Comparison of ENCODE assay signal across 11 cellular contexts in the genomic region with DNA sequence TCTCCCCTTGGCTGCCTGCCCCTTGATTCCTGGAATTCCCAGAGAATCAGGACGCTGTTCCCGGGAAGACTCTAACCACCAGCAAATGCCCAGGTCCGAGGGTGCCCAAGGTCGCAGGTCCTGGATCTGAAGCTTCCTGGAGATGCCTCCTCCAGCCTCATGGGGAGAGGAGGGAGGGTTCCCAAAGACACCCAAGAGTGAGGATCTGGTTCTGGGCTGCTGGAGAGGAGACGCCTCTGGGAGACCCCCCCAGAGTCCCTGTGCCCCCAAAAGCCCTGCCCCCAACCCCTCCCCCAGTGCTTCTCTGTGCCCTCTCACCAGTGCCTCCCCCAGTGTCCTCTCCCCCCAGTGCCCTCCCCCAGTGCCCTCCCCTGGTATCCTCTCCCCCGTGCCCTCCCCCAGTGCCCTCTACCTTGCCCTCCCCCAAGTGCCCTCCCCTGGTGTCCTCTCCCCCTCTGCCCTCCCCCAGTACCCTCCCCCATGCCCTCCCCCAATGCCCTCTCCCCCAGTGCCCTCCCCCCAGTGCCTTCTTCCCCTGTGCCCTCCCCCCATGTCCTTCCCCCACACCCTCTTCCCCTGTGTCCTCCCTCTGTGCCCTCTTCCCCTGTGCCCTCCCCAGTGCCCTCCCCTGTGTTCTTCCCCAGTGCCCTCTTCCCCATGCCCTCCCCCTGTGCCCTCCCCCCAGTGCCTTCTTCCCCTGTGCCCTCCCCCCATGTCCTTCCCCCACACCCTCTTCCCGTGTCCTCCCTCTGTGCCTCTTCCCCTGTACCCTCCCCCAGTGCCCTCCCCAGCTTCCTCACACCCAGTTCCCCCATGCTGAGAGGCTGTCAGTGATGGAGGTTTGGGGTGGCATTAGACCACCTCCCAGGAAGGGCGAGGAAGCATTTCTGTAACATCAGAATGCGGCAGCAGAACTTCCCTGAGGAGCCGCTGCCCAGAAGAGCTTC. TPM values are rescaled to one million over a fixed set of nuclear protein-coding genes. Genes with fewer than 3 reads are reported as not detected.
DNase-seq lines count a peak whose midpoint lies in the region; ATAC-seq and TF ChIP-seq lines count a peak whose summit lies in the region.
"Had no signal": no experiment of that assay in that cellular context is flagged by ENCODE, and none has a peak within 500 bp of the region (broad histone marks: within the 10 kb centered on the region; RNA-seq: fewer than 3 reads in every experiment).

No MANE protein-coding gene starts in this region.

- H3K36me3 Mint-ChIP-seq in immature natural killer cell = no peaks in the 10 kb centered on the region
- H3K36me3 Mint-ChIP-seq: stimulated activated naive B cell treated with anti-CD40 and anti-IgM and Interleukin-4, amounts not matched to agents 10 μg/mL and 1 μg/mL and 100 μg/mL, for 72 hours had no signal

- no peak overlapping the region for H3K4me3 Mint-ChIP-seq in immature natural killer cell
- H3K4me3 Mint-ChIP-seq: stimulated activated naive B cell treated with anti-CD40 and anti-IgM and Interleukin-4, amounts not matched to agents 10 μg/mL and 1 μg/mL and 100 μg/mL, for 72 hours had no signal

- no peak overlapping the region for H3K56ac ChIP-seq in IMR-90 (ENCODE audit: extremely low read depth, insufficient read depth, low read length)

- H2BK120ac ChIP-seq in IMR-90 (ENCODE audit: low read depth, low read length) (peak overlapping the region; percentile 92), mesenchymal stem cell (ENCODE audit: low read depth, low read length) (peak overlapping the region; percentile 77)

- intact Hi-C loops in IMR-90 (cut with micrococcal nuclease) = no loop called here
- intact Hi-C loops in mammary epithelial cell (cut with micrococcal nuclease) = loop anchor here (1.0 to 5.0 kb wide), 2 partner anchors 43 to 253 kb away; no protein-coding TSS in a partner anchor
- intact Hi-C loops in transverse colon (cut with DNase I; ENCODE audit: low total_unique reads) = no loop called here

- no peak for TF ChIP-seq RAD21 in IMR-90 (IDR thresholded peaks at IDR 0.05; ENCODE audit: low read length)

- H4K91ac ChIP-seq in IMR-90 (ENCODE audit: insufficient read depth, low read depth, low read length) = peak overlapping the region; percentile 90
- H4K91ac ChIP-seq in mesenchymal stem cell (ENCODE audit: low read length) = peak overlapping the region; percentile 96

- H4K8ac ChIP-seq in IMR-90 (ENCODE audit: low read depth in 2 of 2, low read length in 2 of 2) (peak overlapping the region; percentile 51 to 91; a peak in 3 of 4 replicates), mesenchymal stem cell (ENCODE audit: low read length) (peak overlapping the region; percentile 94)

- H2AK5ac ChIP-seq in IMR-90 (ENCODE audit: low read depth, low read length) = peak overlapping the region; percentile 70; the same call in 1 of the 2 replicates
- H2AK5ac ChIP-seq in mesenchymal stem cell (ENCODE audit: low read length, severe bottlenecking) = no peak overlapping the region

- no TSS peak for BruUV-seq in IMR-90 (replicated peaks; lab: Mats Ljungman, UMichigan)
- BruUV-seq in mammary epithelial cell (replicated peaks; lab: Mats Ljungman, UMichigan) = no TSS peak

- H2AFZ ChIP-seq in IMR-90 (replicated peaks; ENCODE audit: low read length, poor library complexity) (peak overlapping the region; percentile 96), mammary epithelial cell (ENCODE audit: low read depth, low read length) (peak overlapping the region; percentile 84), mesenchymal stem cell (ENCODE audit: low read depth, low read length) (peak overlapping the region; percentile 83)

- H3K79me1 ChIP-seq in IMR-90 (ENCODE audit: low read depth in 1 of 2, low read length in 2 of 2) (no peaks in the 10 kb centered on the region), mesenchymal stem cell (replicated peaks; ENCODE audit: low read length, poor library complexity, severe bottlenecking) (no peaks in the 10 kb centered on the region)

- WGBS in IMR-90 (ENCODE audit: extremely low coverage in 2 of 2, insufficient read length in 1 of 2), 2 experiments = no CpG with 5 or more reads among the region's 10 CpGs
- whole genome bisulfite sequencing in mammary epithelial cell (ENCODE audit: low coverage, missing lambda C conversion rate) = 26% methylated on average over 7 of the region's 10 CpGs
- 74% methylated on average over 6 of the region's 10 CpGs for WGBS in mesenchymal stem cell
- 44% methylated on average over 8 of the region's 10 CpGs; no CpG with 5 or more reads in 1 of the 2 donors for WGBS in transverse colon (ENCODE audit: low coverage in 1 of 2), 2 donors

- H3K9me3 ChIP-seq in IMR-90 (ENCODE audit: control insufficient read depth, insufficient read depth, low read length) (no peaks in the 10 kb centered on the region), mammary epithelial cell (replicated peaks; ENCODE audit: insufficient read depth, low read length) (no peaks in the 10 kb centered on the region), mesenchymal stem cell (ENCODE audit: control insufficient read depth, low read length) (no peaks in the 10 kb centered on the region), transverse colon (no peaks in the 10 kb centered on the region)

- no peak for TF ChIP-seq CTCF in IMR-90 (conservative IDR thresholded peaks at IDR 0.05; ENCODE audit: low read depth, low read length)
- TF ChIP-seq CTCF in mammary epithelial cell (conservative IDR thresholded peaks at IDR 0.05 in 1 of 2, IDR thresholded peaks at IDR 0.05 in 1 of 2; ENCODE audit: extremely low read depth in 1 of 2, insufficient read depth in 1 of 2, low read depth in 1 of 2, low read length in 2 of 2) = no peak
- TF ChIP-seq CTCF in transverse colon (IDR thresholded peaks at IDR 0.05) = no peak

- H3K9me3 Mint-ChIP-seq in immature natural killer cell = no peaks in the 10 kb centered on the region

- H3K36me3 ChIP-seq in IMR-90 (ENCODE audit: control insufficient read depth, insufficient read depth, low read length) (no peaks in the 10 kb centered on the region), mammary epithelial cell (ENCODE audit: insufficient read depth, low read length) (no peaks in the 10 kb centered on the region), mesenchymal stem cell (ENCODE audit: control insufficient read depth in 1 of 2, insufficient read depth in 2 of 2, low read depth in 1 of 2, low read length in 2 of 2) (peaks cover 0 to 3% of the 10 kb centered on the region in 2 experiments), transverse colon (no peaks in the 10 kb centered on the region)

- TF ChIP-seq EP300 in transverse colon (IDR thresholded peaks at IDR 0.05; ENCODE audit: low read depth) = no peak

- dilution Hi-C loops in IMR-90 (cut with HindIII; ENCODE audit: low sequenced_read_pairs, unreplicated experiment) (no loop called here), mammary epithelial cell (cut with HindIII; ENCODE audit: low sequenced_read_pairs) (loop anchor here (5.0 to 10.0 kb wide), 6 partner anchors 45 to 305 kb away; a partner anchor contains a TSS)

- peaks cover 2 to 4% (median 3%) of the 10 kb centered on the region in 3 donors for H3K27me3 Mint-ChIP-seq in immature natural killer cell (ENCODE audit: low read depth in 3 of 3)

- H3K18ac ChIP-seq in IMR-90 (ENCODE audit: low read depth, low read length) (peak overlapping the region; percentile 19; the same call in 1 of the 2 replicates), mesenchymal stem cell (ENCODE audit: low read depth in 1 of 2, low read length in 2 of 2) (peak overlapping the region; percentile 75 to 97)

- H3K9ac ChIP-seq in IMR-90 (ENCODE audit: low read depth, low read length) = no peak overlapping the region
- no peak overlapping the region for H3K9ac ChIP-seq in mammary epithelial cell (ENCODE audit: insufficient read depth, low read length)
- peak overlapping the region; percentile 76 for H3K9ac ChIP-seq in mesenchymal stem cell (ENCODE audit: low read length)

- in situ Hi-C loops in IMR-90 (cut with MboI; ENCODE audit: low sequenced_read_pairs) (no loop called here), mammary epithelial cell (cut with MboI; ENCODE audit: low sequenced_read_pairs in 2 of 2) (loop anchor here in 1 of 2 donors (10.0 kb wide), 1 partner anchor 95 kb away; no protein-coding TSS in a partner anchor), transverse colon (cut with MboI; ENCODE audit: low pct_ligation_motif_present in 1 of 4, low pct_unique_long_range_greater_than_20kb in 1 of 4, low sequenced_read_pairs in 3 of 4) (no loop called here)

- H3K4me2 ChIP-seq in IMR-90 (ENCODE audit: low read depth, low read length) (no peak overlapping the region), mammary epithelial cell (ENCODE audit: insufficient read depth, low read depth, low read length) (peak overlapping the region; percentile 91), mesenchymal stem cell (ENCODE audit: low read length, poor library complexity, severe bottlenecking) (peak overlapping the region; percentile 63)

- H3K23ac ChIP-seq in IMR-90 (ENCODE audit: low read depth, low read length) (no peak overlapping the region), mesenchymal stem cell (ENCODE audit: low read length in 2 of 2) (peak overlapping the region in 1 of 2 experiments; percentile 77)

- POLR2A ChIA-PET in IMR-90 (lab: Charles Lee; ENCODE audit: unreplicated experiment) = no interaction called here

- DNase-seq in IMR-90 (no peak), mammary epithelial cell (no peak), mesenchymal stem cell (no peak), transverse colon (no peak), NCI-H2196 treated with DMSO at 0.1 percent for 48 hours (lab: John Stamatoyannopoulos, UW; ENCODE audit: unreplicated experiment) (no peak), AG08396 (ENCODE audit: low spot score) (no peak), hepatic stellate cell (ENCODE audit: low spot score) (no peak), immature natural killer cell (no peak)
- DNase-seq: activated T-cell treated with anti-CD3 and anti-CD28 coated beads, Interleukin-2, amount 50 U/mL, for 1 hour; stimulated activated naive B cell treated with anti-CD40 and anti-IgM and Interleukin-4, amounts not matched to agents 10 μg/mL and 1 μg/mL and 100 μg/mL, for 72 hours had no signal

- no peak overlapping the region for H3K4me3 ChIP-seq in IMR-90 (ENCODE audit: insufficient read depth, low read depth, low read length)
- peak overlapping the region; percentile 6 to 39 (median 34) for H3K4me3 ChIP-seq in mammary epithelial cell (replicated peaks in 1 of 3; ENCODE audit: insufficient read depth in 1 of 3, low read depth in 2 of 3, low read length in 3 of 3)
- peak overlapping the region in 1 of 2 experiments; percentile 75 for H3K4me3 ChIP-seq in mesenchymal stem cell (ENCODE audit: insufficient read depth in 1 of 2, low read depth in 1 of 2, low read length in 2 of 2)
- peak overlapping the region in 3 of 4 donors; percentile 21 to 37 (median 25) for H3K4me3 ChIP-seq in transverse colon

- CTCF ChIA-PET in IMR-90 (lab: Yijun Ruan, JAX) = no interaction called here
- CTCF ChIA-PET in mammary epithelial cell (lab: Charles Lee; ENCODE audit: low non-redundant PET) = no interaction called here

- 0 out of 2 replicates have a peak overlapping the region, but pooled peaks have one; percentile 7 for H3K27ac ChIP-seq in IMR-90 (ENCODE audit: insufficient read depth, low read length)
- H3K27ac ChIP-seq in mammary epithelial cell (ENCODE audit: insufficient read depth, low read depth, low read length) = no peak overlapping the region
- H3K27ac ChIP-seq in mesenchymal stem cell (ENCODE audit: low read length, poor library complexity, severe bottlenecking) = peak overlapping the region; percentile 50
- H3K27ac ChIP-seq in transverse colon = peak overlapping the region; percentile 67 to 80 (median 74)

- H4K20me1 ChIP-seq in IMR-90 (ENCODE audit: insufficient read depth, low read length) = no peaks in the 10 kb centered on the region
- no peaks in the 10 kb centered on the region for H4K20me1 ChIP-seq in mammary epithelial cell (ENCODE audit: insufficient read depth, low read length)

- H4K5ac ChIP-seq in IMR-90 (ENCODE audit: low read depth, low read length) = peak overlapping the region; percentile 47; the same call in 1 of the 2 replicates

- H3K14ac ChIP-seq in IMR-90 (replicated peaks; ENCODE audit: low read depth, low read length) = peak overlapping the region; percentile 82; the same call in 1 of the 2 replicates
- H3K14ac ChIP-seq in mesenchymal stem cell (ENCODE audit: low read length in 2 of 2) = no peak overlapping the region

- H3K79me2 ChIP-seq in mammary epithelial cell (ENCODE audit: insufficient read depth, low read length) = no peaks in the 10 kb centered on the region

- H2AK9ac ChIP-seq in IMR-90 (replicated peaks; ENCODE audit: low read depth, low read length, poor library complexity) = peak overlapping the region; percentile 67

- TF ChIP-seq POLR2A in IMR-90 (IDR thresholded peaks at IDR 0.05; ENCODE audit: low read depth, low read length) = no peak
- no peak for TF ChIP-seq POLR2A in transverse colon (IDR thresholded peaks at IDR 0.05)

- H2BK20ac ChIP-seq in IMR-90 (ENCODE audit: low read depth, low read length) = peak overlapping the region; percentile 88

- no peak overlapping the region for H2BK5ac ChIP-seq in IMR-90 (ENCODE audit: low read depth, low read length, poor library complexity, severe bottlenecking)
- H2BK5ac ChIP-seq in mesenchymal stem cell (ENCODE audit: low read depth, low read length, poor library complexity, severe bottlenecking) = no peak overlapping the region

- ATAC-seq in IMR-90 (ENCODE audit: low read depth) = no peak
- ATAC-seq: stimulated activated naive B cell treated with anti-CD40 and anti-IgM and Interleukin-4, amounts not matched to agents 10 μg/mL and 1 μg/mL and 100 μg/mL, for 72 hours had no signal

- H2BK15ac ChIP-seq in IMR-90 (ENCODE audit: low read depth, low read length) (peak overlapping the region; percentile 58; the same call in 2 of the 3 replicates), mesenchymal stem cell (ENCODE audit: low read depth, poor library complexity, severe bottlenecking) (peak overlapping the region; percentile 67)

- H3K4ac ChIP-seq in IMR-90 (ENCODE audit: low read depth, low read length) (peak overlapping the region; percentile 83), mesenchymal stem cell (ENCODE audit: low read depth in 1 of 2, low read length in 2 of 2) (peak overlapping the region; percentile 65 to 74)

- H3K27me3 ChIP-seq in IMR-90 (ENCODE audit: control insufficient read depth, insufficient read depth, low read length) = peaks cover 4% of the 10 kb centered on the region
- no peaks in the 10 kb centered on the region for H3K27me3 ChIP-seq in mammary epithelial cell (ENCODE audit: insufficient read depth, low read length)
- H3K27me3 ChIP-seq in mesenchymal stem cell (ENCODE audit: control insufficient read depth in 1 of 2, insufficient read depth in 1 of 2, low read length in 2 of 2) = peaks cover 0 to 12% of the 10 kb centered on the region in 2 experiments
- H3K27me3 ChIP-seq in transverse colon = no peaks in the 10 kb centered on the region

- H2BK12ac ChIP-seq in mesenchymal stem cell (ENCODE audit: low read length in 2 of 2) = peak overlapping the region; percentile 98 to 99

- H3K4me1 ChIP-seq in IMR-90 (ENCODE audit: control insufficient read depth, insufficient read depth, low read length) (peaks cover 10% of the 10 kb centered on the region), mammary epithelial cell (ENCODE audit: insufficient read depth, low read length) (peaks cover 17% of the 10 kb centered on the region), mesenchymal stem cell (ENCODE audit: control insufficient read depth, insufficient read depth, low read depth, low read length) (peaks cover 20% of the 10 kb centered on the region), transverse colon (peaks cover 18 to 34% (median 23%) of the 10 kb centered on the region in 4 donors)

- H3K27ac Mint-ChIP-seq in immature natural killer cell = peak overlapping the region in 1 of 6 donors; percentile 34
- H3K27ac Mint-ChIP-seq: stimulated activated naive B cell treated with anti-CD40 and anti-IgM and Interleukin-4, amounts not matched to agents 10 μg/mL and 1 μg/mL and 100 μg/mL, for 72 hours had no signal

- H3K4me1 Mint-ChIP-seq in immature natural killer cell = peaks cover 7 to 9% of the 10 kb centered on the region in 2 donors

- peaks cover 7% of the 10 kb centered on the region for H3K9me1 ChIP-seq in IMR-90 (ENCODE audit: insufficient read depth, low read length)

RNA-seq across cellular contexts. Expression of a gene that starts 6.3 kb away (rescaled TPM):
- 1.7 and 2.3 TPM in 2 replicates for total RNA-seq in IMR-90 (2012; rRNA removed)
- 4.4 and 5.2 TPM in 2 replicates for polyA plus RNA-seq in IMR-90 (2012; rRNA removed)
- polyA plus RNA-seq in IMR-90 (2012; cell fraction: cytosol; rRNA removed) = 4.9 and 10.8 TPM in 2 replicates
- polyA plus RNA-seq in IMR-90 (2012; cell fraction: nucleus; rRNA removed; ENCODE audit: low replicate concordance) = 1.2 and 2.4 TPM in 2 replicates
- 1 to 10 TPM; 2.7 to 3.5 TPM for total RNA-seq in mammary epithelial cell
- 3.0 TPM for polyA plus RNA-seq in mammary epithelial cell
- polyA minus RNA-seq in mammary epithelial cell = 2.4 TPM
- polyA plus RNA-seq in mesenchymal stem cell (2013, experiment 1 of 2) = 3.1 TPM
- 3.2 TPM for polyA plus RNA-seq in mesenchymal stem cell (2013, experiment 2 of 2)
- total RNA-seq in transverse colon = 100 to 1,000 TPM in 2 of 4 donors, 10 to 100 TPM in 1, 1 to 10 TPM in 1; 5.8 to 127 (median 107) TPM
- 1 to 10 TPM in 2 of 3 donors, not detected in 1; 2.7 to 3.6 TPM for polyA plus RNA-seq in immature natural killer cell

RNA-seq across cellular contexts. Expression of a gene that starts 19.1 kb away (rescaled TPM):
- total RNA-seq in IMR-90 (2012; rRNA removed) = under 0.01 and 0.28 TPM in 2 replicates
- 0.03 and 0.13 TPM in 2 replicates for polyA plus RNA-seq in IMR-90 (2012; rRNA removed)
- polyA plus RNA-seq in IMR-90 (2012; cell fraction: cytosol; rRNA removed) = 0.05 and 0.06 TPM in 2 replicates
- polyA plus RNA-seq in IMR-90 (2012; cell fraction: nucleus; rRNA removed; ENCODE audit: low replicate concordance) = 0.08 TPM in 1 of 2 replicates, not detected in the other
- not detected for total RNA-seq in mammary epithelial cell
- polyA plus RNA-seq in mammary epithelial cell = not detected
- not detected for polyA minus RNA-seq in mammary epithelial cell
- 0.03 TPM for polyA plus RNA-seq in mesenchymal stem cell (2013, experiment 1 of 2)
- polyA plus RNA-seq in mesenchymal stem cell (2013, experiment 2 of 2) = not detected
- total RNA-seq in transverse colon = not detected
- not detected for polyA plus RNA-seq in immature natural killer cell

RNA-seq across cellular contexts. Expression of a gene that starts 22.5 kb away (rescaled TPM):
- total RNA-seq in IMR-90 (2012; rRNA removed) (not detected in 2 replicates), mammary epithelial cell (not detected), transverse colon (1 to 10 TPM; 6.1 to 9.7 (median 7.4) TPM)
- polyA plus RNA-seq in IMR-90 (2012; rRNA removed) (not detected in 2 replicates), mammary epithelial cell (not detected), immature natural killer cell (100 to 1,000 TPM; 278 to 589 (median 370) TPM)
- polyA plus RNA-seq in IMR-90 (2012; cell fraction: cytosol; rRNA removed) = 0.18 TPM in 1 of 2 replicates, not detected in the other
- 0.12 and 0.16 TPM in 2 replicates for polyA plus RNA-seq in IMR-90 (2012; cell fraction: nucleus; rRNA removed; ENCODE audit: low replicate concordance)
- not detected for polyA minus RNA-seq in mammary epithelial cell
- polyA plus RNA-seq in mesenchymal stem cell (2013, experiment 1 of 2) = 0.03 TPM
- polyA plus RNA-seq in mesenchymal stem cell (2013, experiment 2 of 2) = 0.12 TPM

RNA-seq across cellular contexts. Expression of a gene that starts 31.7 kb away (rescaled TPM):
- total RNA-seq in IMR-90 (2012; rRNA removed) (not detected in 2 replicates), mammary epithelial cell (not detected), transverse colon (under 1 TPM in 1 of 4 donors, not detected in 3; 0.48 TPM)
- polyA plus RNA-seq in IMR-90 (2012; rRNA removed) (not detected in 2 replicates), mammary epithelial cell (not detected), immature natural killer cell (not detected)
- not detected in 2 replicates for polyA plus RNA-seq in IMR-90 (2012; cell fraction: cytosol; rRNA removed)
- not detected in 2 replicates for polyA plus RNA-seq in IMR-90 (2012; cell fraction: nucleus; rRNA removed; ENCODE audit: low replicate concordance)
- polyA minus RNA-seq in mammary epithelial cell = not detected
- not detected for polyA plus RNA-seq in mesenchymal stem cell (2013, experiment 1 of 2)
- not detected for polyA plus RNA-seq in mesenchymal stem cell (2013, experiment 2 of 2)
- polyA plus RNA-seq: small intestine had no signal
